Comparison of ENCODE assay signal across 14 cellular contexts in genomic region chr6:113047932-113048331, GRCh38.
"Had no signal": no experiment of that assay in that cellular context is flagged by ENCODE, and none has a peak within 500 bp of the region (broad histone marks: within the 10 kb centered on the region; RNA-seq: fewer than 3 reads in every experiment).

No MANE protein-coding gene starts in this region.

- H3K36me3 ChIP-seq: esophagus squamous epithelium, ovary, sigmoid colon had no signal

- H3K4me3 ChIP-seq: esophagus squamous epithelium, ovary, sigmoid colon had no signal

- H3K4me1 ChIP-seq: esophagus squamous epithelium, sigmoid colon had no signal

- DNase-seq: activated CD4-positive, alpha-beta memory T cell treated with anti-CD3 and anti-CD28 coated beads, Interleukin-2, amount 10 ng/mL, durations not matched to agents 7 days and 5 days; activated gamma-delta T cell; activated naive CD8-positive, alpha-beta T cell treated with anti-CD3 and anti-CD28 coated beads for 36 hours; activated T-cell treated with anti-CD3 and anti-CD28 coated beads, Interleukin-2, amount 50 U/mL, for 48 hours; aorta; esophagus squamous epithelium; kidney; ovary; sigmoid colon; stimulated activated CD4-positive, alpha-beta T cell treated with anti-CD3 and anti-CD28 coated beads, Interleukin-12 subunit alpha, Interleukin-12 subunit beta, amount 100 ng/mL, for 4 hours; stimulated activated CD4-positive, alpha-beta T cell treated with anti-CD3 and anti-CD28 coated beads, Interleukin-2, amount 100 ng/mL, for 48 hours; stimulated activated naive CD4-positive, alpha-beta T cell treated with Interleukin-2 at 50 U/mL for 16 hours; trophoblast cell had no signal

- H3K27ac ChIP-seq: esophagus squamous epithelium, ovary, sigmoid colon, VCaP had no signal

- H3K27me3 ChIP-seq: esophagus squamous epithelium, ovary, sigmoid colon had no signal

- H3K9me3 ChIP-seq: esophagus squamous epithelium, ovary, sigmoid colon had no signal
